In the genomic region with DNA sequence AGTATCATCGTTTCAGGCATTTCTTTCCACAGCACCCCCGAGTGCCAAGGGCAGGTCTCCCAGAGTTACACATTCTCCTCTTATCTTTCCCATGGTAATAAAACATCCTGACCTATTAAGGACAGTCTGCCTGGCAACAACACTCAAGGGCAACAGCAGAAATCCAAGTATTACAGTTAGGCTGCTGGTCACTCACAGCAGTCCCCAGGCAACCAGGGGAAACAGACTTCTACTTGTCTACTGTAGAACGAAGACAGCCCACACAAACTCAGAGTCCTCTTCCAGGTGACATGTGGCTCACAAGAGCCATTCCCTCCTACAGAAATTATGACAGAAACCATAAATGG, we compare ENCODE assay signal across 12 cellular contexts. TPM values are rescaled to one million over a fixed set of nuclear protein-coding genes. Genes with fewer than 3 reads are reported as not detected.
DNase-seq lines count a peak whose midpoint lies in the region; ATAC-seq, FAIRE-seq and TF ChIP-seq lines count a peak whose summit lies in the region.
"Had no signal": no experiment of that assay in that cellular context is flagged by ENCODE, and none has a peak within 500 bp of the region (broad histone marks: within the 10 kb centered on the region; RNA-seq: fewer than 3 reads in every experiment).

No MANE protein-coding gene starts in this region.

- peaks cover 0 to 9% of the 10 kb centered on the region in 2 donors for H3K36me3 ChIP-seq in kidney (ENCODE audit: control insufficient read depth in 1 of 2, insufficient read depth in 2 of 2, low read length in 2 of 2)
- H3K36me3 ChIP-seq in osteoblast (ENCODE audit: insufficient read depth, low read length), result peaks cover 11% of the 10 kb centered on the region
- H3K36me3 ChIP-seq in smooth muscle cell (ENCODE audit: low read depth), result peaks cover 5% of the 10 kb centered on the region

- H3K4me1 Mint-ChIP-seq in CD14-positive monocyte, result no peaks in the 10 kb centered on the region
- H3K4me1 Mint-ChIP-seq in stimulated activated effector memory CD8-positive, alpha-beta T cell treated with anti-CD3 and anti-CD28 coated beads, Interleukin-12 subunit alpha, Interleukin-12 subunit beta, amount 100 ng/mL, for 72 hours, result no peaks in the 10 kb centered on the region
- H3K4me1 Mint-ChIP-seq: IgD-negative memory B cell; stimulated activated memory B cell treated with anti-CD40 and anti-IgM and Interleukin-4, amounts not matched to agents 10 μg/mL and 1 μg/mL and 100 μg/mL, for 72 hours had no signal

- no peak for FAIRE-seq in kidney (lab: Jason Lieb, UNC)

- no peak overlapping the region for H2AFZ ChIP-seq in osteoblast (ENCODE audit: low read length)
- H2AFZ ChIP-seq in smooth muscle cell (ENCODE audit: low read depth), result no peak overlapping the region

- TF ChIP-seq CTCF in kidney (IDR thresholded peaks at IDR 0.05; ENCODE audit: borderline replicate concordance, extremely low read depth, insufficient read depth), result no peak
- no peak for TF ChIP-seq CTCF in osteoblast (IDR thresholded peaks at IDR 0.05; ENCODE audit: extremely low read depth, low read depth, low read length)
- no peak for TF ChIP-seq CTCF in smooth muscle cell (IDR thresholded peaks at IDR 0.05; ENCODE audit: borderline replicate concordance, insufficient read depth, poor library complexity, severe bottlenecking)
- TF ChIP-seq CTCF in CD14-positive monocyte (IDR thresholded peaks at IDR 0.05), result no peak

- peaks cover 0 to 7% (median 3%) of the 10 kb centered on the region in 7 donors for H3K9me3 Mint-ChIP-seq in CD14-positive monocyte
- no peaks in the 10 kb centered on the region for H3K9me3 Mint-ChIP-seq in stimulated activated effector memory CD8-positive, alpha-beta T cell treated with anti-CD3 and anti-CD28 coated beads, Interleukin-12 subunit alpha, Interleukin-12 subunit beta, amount 100 ng/mL, for 72 hours
- H3K9me3 Mint-ChIP-seq: IgD-negative memory B cell; stimulated activated memory B cell treated with anti-CD40 and anti-IgM and Interleukin-4, amounts not matched to agents 10 μg/mL and 1 μg/mL and 100 μg/mL, for 72 hours had no signal

- H3K27ac ChIP-seq in kidney (ENCODE audit: low read depth in 2 of 2, low read length in 2 of 2) (peak overlapping the region in 1 of 2 donors; percentile 81), osteoblast (ENCODE audit: low read depth, low read length) (peak overlapping the region; percentile 10), smooth muscle cell (ENCODE audit: low read depth) (no peak overlapping the region)

- in situ Hi-C loops in Caki2 (cut with HindIII; ENCODE audit: low pct_unique_long_range_greater_than_20kb, low sequenced_read_pairs), result no loop called here

- WGBS in smooth muscle cell (ENCODE audit: low lambda C conversion rate), result 68% methylated on average over 3 of the region's 3 CpGs

- no peak overlapping the region for H3K4me2 ChIP-seq in osteoblast (ENCODE audit: insufficient read depth, low read length)
- no peak overlapping the region for H3K4me2 ChIP-seq in smooth muscle cell

- H3K9ac ChIP-seq in kidney (ENCODE audit: low read length in 2 of 2) (no peak overlapping the region), smooth muscle cell (ENCODE audit: low read depth) (no peak overlapping the region)

- H3K4me3 Mint-ChIP-seq in CD14-positive monocyte, result no peak overlapping the region
- no peak overlapping the region for H3K4me3 Mint-ChIP-seq in stimulated activated effector memory CD8-positive, alpha-beta T cell treated with anti-CD3 and anti-CD28 coated beads, Interleukin-12 subunit alpha, Interleukin-12 subunit beta, amount 100 ng/mL, for 72 hours
- H3K4me3 Mint-ChIP-seq: IgD-negative memory B cell; stimulated activated memory B cell treated with anti-CD40 and anti-IgM and Interleukin-4, amounts not matched to agents 10 μg/mL and 1 μg/mL and 100 μg/mL, for 72 hours; T-helper 17 cell had no signal

- H3K79me2 ChIP-seq in osteoblast (ENCODE audit: insufficient read depth, low read length) (no peaks in the 10 kb centered on the region), smooth muscle cell (ENCODE audit: low read depth) (no peaks in the 10 kb centered on the region)

- H3F3A ChIP-seq in smooth muscle cell (ENCODE audit: low read depth), result no peaks in the 10 kb centered on the region

- DNase-seq in Caki2 (ENCODE audit: low read depth), result peak; percentile 26
- peak; percentile 16 for DNase-seq in astrocyte of the hippocampus (ENCODE audit: low read depth, low spot score)
- no peak for DNase-seq in kidney
- no peak for DNase-seq in osteoblast (ENCODE audit: insufficient read length, low spot score, missing footprints)
- no peak for DNase-seq in smooth muscle cell (lab: John Stamatoyannopoulos, UW; ENCODE audit: unreplicated experiment)
- no peak for DNase-seq in CD14-positive monocyte (ENCODE audit: low spot score)
- DNase-seq in stimulated activated effector memory CD8-positive, alpha-beta T cell treated with anti-CD3 and anti-CD28 coated beads, Interleukin-12 subunit alpha, Interleukin-12 subunit beta, amount 100 ng/mL, for 72 hours (ENCODE audit: low spot score in 2 of 2), result no peak
- DNase-seq: T-helper 17 cell had no signal

- H3K27me3 ChIP-seq in osteoblast (ENCODE audit: insufficient read depth, low read length) (no peaks in the 10 kb centered on the region), smooth muscle cell (ENCODE audit: low read depth) (no peaks in the 10 kb centered on the region)

- peaks cover 0 to 2% (median 1%) of the 10 kb centered on the region in 3 donors for H3K27me3 Mint-ChIP-seq in CD14-positive monocyte (ENCODE audit: low read depth in 3 of 3)
- H3K27me3 Mint-ChIP-seq: IgD-negative memory B cell; stimulated activated memory B cell treated with anti-CD40 and anti-IgM and Interleukin-4, amounts not matched to agents 10 μg/mL and 1 μg/mL and 100 μg/mL, for 72 hours; T-helper 17 cell had no signal

- no peak for ATAC-seq in HG03159 (IDR thresholded peaks at IDR 0.05; ENCODE audit: unreplicated experiment)
- ATAC-seq in stimulated activated effector memory CD8-positive, alpha-beta T cell treated with anti-CD3 and anti-CD28 coated beads, Interleukin-12 subunit alpha, Interleukin-12 subunit beta, amount 100 ng/mL, for 72 hours, result no peak
- ATAC-seq: activated CD4-positive, CD25-positive, alpha-beta regulatory T cell treated with anti-CD3 and anti-CD28 coated beads, Interleukin-2, amount 50 U/mL, for 24 hours; stimulated activated memory B cell treated with anti-CD40 and anti-IgM and Interleukin-4, amounts not matched to agents 10 μg/mL and 1 μg/mL and 100 μg/mL, for 72 hours; T-helper 17 cell had no signal

- H3K9me3 ChIP-seq in kidney (ENCODE audit: control insufficient read depth in 1 of 2, low read length in 2 of 2) (no peaks in the 10 kb centered on the region), osteoblast (ENCODE audit: low read depth, low read length) (no peaks in the 10 kb centered on the region), smooth muscle cell (replicated peaks; ENCODE audit: low read depth) (no peaks in the 10 kb centered on the region)

- peaks cover 46 to 88% of the 10 kb centered on the region in 2 donors for H3K36me3 Mint-ChIP-seq in CD14-positive monocyte
- H3K36me3 Mint-ChIP-seq in stimulated activated effector memory CD8-positive, alpha-beta T cell treated with anti-CD3 and anti-CD28 coated beads, Interleukin-12 subunit alpha, Interleukin-12 subunit beta, amount 100 ng/mL, for 72 hours, result peaks cover 90% of the 10 kb centered on the region

- no peaks in the 10 kb centered on the region for H4K20me1 ChIP-seq in osteoblast (ENCODE audit: insufficient read depth, low read length)
- no peaks in the 10 kb centered on the region for H4K20me1 ChIP-seq in smooth muscle cell (ENCODE audit: low read depth)

- H3K27ac Mint-ChIP-seq in CD14-positive monocyte, result peak overlapping the region in 2 of 7 donors; percentile 32 to 40
- H3K27ac Mint-ChIP-seq in stimulated activated effector memory CD8-positive, alpha-beta T cell treated with anti-CD3 and anti-CD28 coated beads, Interleukin-12 subunit alpha, Interleukin-12 subunit beta, amount 100 ng/mL, for 72 hours, result no peak overlapping the region
- H3K27ac Mint-ChIP-seq: IgD-negative memory B cell; stimulated activated memory B cell treated with anti-CD40 and anti-IgM and Interleukin-4, amounts not matched to agents 10 μg/mL and 1 μg/mL and 100 μg/mL, for 72 hours; T-helper 17 cell had no signal

- intact Hi-C loops in kidney (cut with DNase I) (no loop called here), CD14-positive monocyte (cut with micrococcal nuclease) (no loop called here)

- H3K4me3 ChIP-seq in kidney (ENCODE audit: low read length in 2 of 2) (peak overlapping the region; percentile 7 to 19), osteoblast (ENCODE audit: insufficient read depth, low read length) (no peak overlapping the region), smooth muscle cell (no peak overlapping the region)

- H3K4me1 ChIP-seq in kidney (ENCODE audit: control insufficient read depth in 1 of 2, insufficient read depth in 1 of 2, low read depth in 1 of 2, low read length in 2 of 2) (peaks cover 0 to 9% of the 10 kb centered on the region in 2 donors), osteoblast (ENCODE audit: insufficient read depth, low read length) (peaks cover 14% of the 10 kb centered on the region), smooth muscle cell (ENCODE audit: low read depth) (no peaks in the 10 kb centered on the region)

RNA-seq across cellular contexts. Expression of gene RCBTB1, which starts 24.3 kb away (rescaled TPM):
- 0.91 and 1.7 TPM in 2 replicates for total RNA-seq in Caki2 (2014; rRNA removed; shearing (Covaris generic); ENCODE audit: low replicate concordance)
- 18.9 TPM for total RNA-seq in kidney
- 14.8 TPM for polyA plus RNA-seq in kidney (ENCODE audit: insufficient read depth, low read depth, low replicate concordance)
- 26.4 and 27.4 TPM in 2 replicates for total RNA-seq in osteoblast
- 26.8 and 28.5 TPM in 2 replicates for total RNA-seq in smooth muscle cell
- polyA plus RNA-seq in smooth muscle cell, result 10.7 and 12.4 TPM in 2 replicates
- polyA plus RNA-seq in CD14-positive monocyte, result 10 to 100 TPM in 1 of 2 donors, 1 to 10 TPM in 1; 9.8 to 13.2 TPM

Comparison
In these comparisons a context has a peak if more than half of its experiments do, and no peak if none do; other contexts are left out.
1. DNase-seq: peak in Caki2 (single experiment) and astrocyte of the hippocampus (single experiment); none in kidney (single experiment), osteoblast (single experiment), smooth muscle cell (single experiment), CD14-positive monocyte (single experiment) and stimulated activated effector memory CD8-positive, alpha-beta T cell treated with anti-CD3 and anti-CD28 coated beads, Interleukin-12 subunit alpha, Interleukin-12 subunit beta, amount 100 ng/mL, for 72 hours (0 of 2).
2. H3K4me3 ChIP-seq: peak in kidney (2 of 2); none in osteoblast (single experiment) and smooth muscle cell (single experiment).